ENCODE assay signal across 10 cellular contexts in the genomic region with DNA sequence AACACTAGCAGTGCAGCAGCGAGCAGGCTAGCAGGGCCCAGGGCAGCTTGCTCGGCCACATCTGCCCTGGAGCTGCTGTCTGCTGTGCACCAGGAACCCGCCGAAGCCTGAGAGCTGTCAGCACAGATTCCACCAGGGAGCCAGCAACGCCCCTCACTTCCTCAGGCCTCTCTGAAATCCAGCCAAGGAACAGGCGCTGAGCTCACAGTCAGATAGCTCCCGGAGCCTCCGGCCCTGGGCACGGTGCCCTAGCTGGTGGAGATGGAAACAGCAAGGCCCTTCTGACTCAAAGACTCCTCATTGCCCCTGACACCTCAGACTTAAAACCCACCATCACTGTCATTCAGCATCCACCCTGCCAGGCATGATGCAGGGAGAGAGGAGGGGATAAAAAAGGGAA.
A peak's percentile ranks its signal among the peaks of the same experiment; 100 is the strongest.
DNase-seq lines count a peak whose midpoint lies in the region; ATAC-seq and TF ChIP-seq lines count a peak whose summit lies in the region.
"Had no signal": no experiment of that assay in that cellular context is flagged by ENCODE, and none has a peak within 500 bp of the region (broad histone marks: within the 10 kb centered on the region; RNA-seq: fewer than 3 reads in every experiment).

No MANE protein-coding gene starts in this region.

- H3K27ac ChIP-seq in lower lobe of right lung, result peak overlapping the region; percentile 11
- no peak overlapping the region for H3K27ac ChIP-seq in tibial artery

- H3K9me3 ChIP-seq in lower lobe of right lung (no peaks in the 10 kb centered on the region), tibial artery (no peaks in the 10 kb centered on the region)

- H3K27me3 ChIP-seq in lower lobe of right lung (ENCODE audit: low read depth), result no peaks in the 10 kb centered on the region
- H3K27me3 ChIP-seq in tibial artery, result no peaks in the 10 kb centered on the region

- H3K4me3 ChIP-seq in lower lobe of right lung (no peak overlapping the region), tibial artery (no peak overlapping the region)

- ATAC-seq in lower lobe of right lung (peak; percentile 70 to 80), HG03196 (IDR thresholded peaks at IDR 0.05; ENCODE audit: unreplicated experiment) (no peak)

- H3K36me3 ChIP-seq in lower lobe of right lung (no peaks in the 10 kb centered on the region), tibial artery (no peaks in the 10 kb centered on the region)

- DNase-seq in NCI-H2029 (lab: John Stamatoyannopoulos, UW) (peak; percentile 51), dedifferentiated amniotic fluid mesenchymal stem cell (ENCODE audit: extremely low spot score) (peak; percentile 88), lower lobe of right lung (peak; percentile 67), tibial artery (peak; percentile 85), 8988T (no peak)
- no peak for DNase-seq in stimulated activated CD4-positive, alpha-beta T cell treated with anti-CD3 and anti-CD28 coated beads, Interleukin-4, amount 100 ng/mL, for 4 hours
- no peak for DNase-seq in activated naive CD4-positive, alpha-beta T cell (lab: John Stamatoyannopoulos, UW)
- DNase-seq: activated effector memory CD4-positive, alpha-beta T cell treated with anti-CD3 and anti-CD28 coated beads, Interleukin-2, amount 50 U/mL, for 16 hours; NCI-H2107 had no signal

- H3K4me1 ChIP-seq in lower lobe of right lung (peaks cover 24% of the 10 kb centered on the region), tibial artery (peaks cover 0 to 18% (median 13%) of the 10 kb centered on the region in 4 donors)

- intact Hi-C loops in lower lobe of right lung (cut with DNase I), result no loop called here
- intact Hi-C loops in tibial artery (cut with DNase I; ENCODE audit: low total_unique reads), result no loop called here

- TF ChIP-seq CTCF in lower lobe of right lung (IDR thresholded peaks at IDR 0.05), result no peak
- no peak for TF ChIP-seq CTCF in tibial artery (IDR thresholded peaks at IDR 0.05)

Comparison
In these comparisons a context has a peak if more than half of its experiments do, and no peak if none do; other contexts are left out.
1. DNase-seq: peak in NCI-H2029 (single experiment), dedifferentiated amniotic fluid mesenchymal stem cell (single experiment), lower lobe of right lung (single experiment) and tibial artery (2 of 2); none in 8988T (single experiment), stimulated activated CD4-positive, alpha-beta T cell treated with anti-CD3 and anti-CD28 coated beads, Interleukin-4, amount 100 ng/mL, for 4 hours (0 of 2) and activated naive CD4-positive, alpha-beta T cell (0 of 4).